Comparison of ENCODE assay signal across 8 cellular contexts in the genomic region with DNA sequence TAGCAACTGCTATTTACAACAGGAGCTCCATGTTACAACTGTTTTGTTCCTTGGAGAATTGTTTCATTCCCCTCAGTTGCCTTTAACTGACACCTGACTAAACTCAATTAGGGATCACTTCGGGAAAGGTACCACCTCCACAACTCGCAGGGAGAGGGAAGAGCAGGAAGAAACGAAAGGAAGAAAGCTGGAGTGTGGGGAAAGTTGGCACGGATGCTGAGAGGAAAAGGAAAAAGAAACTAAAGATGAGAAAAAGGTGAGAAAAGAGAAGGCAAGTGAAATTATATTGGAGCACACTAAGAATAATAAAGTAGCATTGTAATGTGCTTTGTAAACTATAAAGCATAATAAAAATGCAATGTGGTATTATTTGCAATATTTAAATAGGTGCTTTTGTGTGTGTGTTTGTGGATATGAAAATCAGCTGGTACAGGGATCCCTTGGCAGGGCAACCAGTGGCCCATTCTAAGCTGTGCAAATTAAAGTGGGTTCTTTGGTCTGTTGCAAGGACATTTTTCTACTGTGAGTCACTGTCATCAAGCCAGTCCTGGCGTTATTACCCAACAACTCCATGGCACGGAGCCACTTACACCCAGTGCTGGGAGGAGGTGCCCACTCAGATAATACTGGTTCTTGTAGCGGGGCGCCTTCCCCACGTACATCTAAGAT. TPM values are rescaled to one million over a fixed set of nuclear protein-coding genes. Genes with fewer than 3 reads are reported as not detected.
DNase-seq lines count a peak whose midpoint lies in the region; ATAC-seq and TF ChIP-seq lines count a peak whose summit lies in the region.

No MANE protein-coding gene starts in this region.

- no peak overlapping the region for H3K27ac ChIP-seq in A673 (ENCODE audit: low read depth, low read length, poor library complexity, severe bottlenecking)
- peak overlapping the region; percentile 21 for H3K27ac ChIP-seq in cardiac muscle cell

- H3K9me3 Mint-ChIP-seq in WTC11: 0 out of 2 replicates have a peak, but pooled peaks cover 8% of the 10 kb centered on the region

- POLR2A ChIA-PET in A673 (lab: Charles Lee; ENCODE audit: low non-redundant PET) (no interaction called here), WTC11 (lab: Charles Lee) (interaction anchor here (0.6 kb wide), 1 partner anchor 243 kb away, joined by 3 read pairs; no protein-coding TSS in a partner anchor)

- H3K27me3 ChIP-seq in A673 (replicated peaks; ENCODE audit: insufficient read depth, low read depth, low read length, poor library complexity) (no peaks in the 10 kb centered on the region), cardiac muscle cell (no peaks in the 10 kb centered on the region)

- no peaks in the 10 kb centered on the region for H3K9me3 ChIP-seq in A673 (ENCODE audit: low read depth, low read length, poor library complexity, severe bottlenecking)
- no peaks in the 10 kb centered on the region for H3K9me3 ChIP-seq in cardiac muscle cell (ENCODE audit: low read depth)

- H3K27me3 Mint-ChIP-seq in WTC11 (ENCODE audit: low read depth): no peaks in the 10 kb centered on the region

- H3K4me3 Mint-ChIP-seq in WTC11: no peak overlapping the region

- peak overlapping the region; percentile 21; the same call in 1 of the 2 replicates for H3K27ac Mint-ChIP-seq in WTC11

- TF ChIP-seq CTCF in A673 (conservative IDR thresholded peaks at IDR 0.05; ENCODE audit: low read depth, low read length) (no peak), WTC11 (IDR thresholded peaks at IDR 0.05) (no peak), cardiac muscle cell (IDR thresholded peaks at IDR 0.05; ENCODE audit: low read depth, low read length) (no peak)

- DNase-seq in A673 (ENCODE audit: low spot score) (peak; percentile 88), HS-5 (ENCODE audit: low read depth) (peak; percentile 74), WTC11 (ENCODE audit: low spot score) (no peak), cardiac muscle cell (ENCODE audit: low read depth in 1 of 2, low spot score in 1 of 2) (peak in 1 of 2 donors; percentile 96), renal cortical epithelial cell (ENCODE audit: low read depth) (peak; percentile 98), activated gamma-delta T cell (lab: John Stamatoyannopoulos, UW) (no peak)
- no peak for DNase-seq in activated effector memory CD4-positive, alpha-beta T cell treated with Interleukin-2 at 50 U/mL for 16 hours

- H3K4me1 Mint-ChIP-seq in WTC11: peaks cover 15% of the 10 kb centered on the region

- peaks cover 3% of the 10 kb centered on the region; the same call in 1 of the 2 replicates for H3K36me3 Mint-ChIP-seq in WTC11

- H3K36me3 ChIP-seq in A673 (ENCODE audit: insufficient read depth, low read length, poor library complexity, severe bottlenecking) (no peaks in the 10 kb centered on the region), cardiac muscle cell (no peaks in the 10 kb centered on the region)

- CTCF ChIA-PET in A673 (lab: Charles Lee): no interaction called here
- CTCF ChIA-PET in WTC11 (lab: Charles Lee): no interaction called here

- BruUV-seq in A673 (replicated peaks; lab: Mats Ljungman, UMichigan): no TSS peak

- ATAC-seq in WTC11 (no peak), GM18868 (IDR thresholded peaks at IDR 0.05; ENCODE audit: unreplicated experiment) (no peak)

- H3K4me1 ChIP-seq in A673 (ENCODE audit: insufficient read depth, low read length, poor library complexity, severe bottlenecking) (peaks cover 15% of the 10 kb centered on the region), cardiac muscle cell (ENCODE audit: low read depth) (peaks cover 21% of the 10 kb centered on the region)

- H3K4me3 ChIP-seq in A673 (ENCODE audit: low read depth, low read length, poor library complexity, severe bottlenecking) (no peak overlapping the region), cardiac muscle cell (no peak overlapping the region)

- intact Hi-C loops in A673 (cut with micrococcal nuclease; ENCODE audit: unreplicated experiment): no loop called here

TF ChIP-seq in WTC11, 78 proteins besides CTCF, POLR2A, EP300 and RAD21:
- TF ChIP-seq TCF7 (CRISPR knock-in tag; IDR thresholded peaks at IDR 0.05; ENCODE audit: low read depth): no peak
- no peak for TF ChIP-seq TP53 (CRISPR knock-in tag; IDR thresholded peaks at IDR 0.05)
- no peak for TF ChIP-seq EMX1 (CRISPR knock-in tag; IDR thresholded peaks at IDR 0.05)
- no peak for TF ChIP-seq GTF2I (CRISPR knock-in tag; conservative IDR thresholded peaks at IDR 0.05)
- no peak for TF ChIP-seq ZNF263 (CRISPR knock-in tag; IDR thresholded peaks at IDR 0.05; ENCODE audit: low read depth)
- TF ChIP-seq, protein P1, sequence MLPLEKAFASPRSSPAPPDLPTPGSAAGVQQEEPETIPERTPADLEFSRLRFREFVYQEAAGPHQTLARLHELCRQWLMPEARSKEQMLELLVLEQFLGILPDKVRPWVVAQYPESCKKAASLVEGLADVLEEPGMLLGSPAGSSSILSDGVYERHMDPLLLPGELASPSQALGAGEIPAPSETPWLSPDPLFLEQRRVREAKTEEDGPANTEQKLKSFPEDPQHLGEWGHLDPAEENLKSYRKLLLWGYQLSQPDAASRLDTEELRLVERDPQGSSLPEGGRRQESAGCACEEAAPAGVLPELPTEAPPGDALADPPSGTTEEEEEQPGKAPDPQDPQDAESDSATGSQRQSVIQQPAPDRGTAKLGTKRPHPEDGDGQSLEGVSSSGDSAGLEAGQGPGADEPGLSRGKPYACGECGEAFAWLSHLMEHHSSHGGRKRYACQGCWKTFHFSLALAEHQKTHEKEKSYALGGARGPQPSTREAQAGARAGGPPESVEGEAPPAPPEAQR (CRISPR knock-in tag; IDR thresholded peaks at IDR 0.05): no peak
- no peak for TF ChIP-seq CREM (CRISPR knock-in tag; IDR thresholded peaks at IDR 0.05)

RNA-seq across cellular contexts. Expression of a gene that starts 45.9 kb away (rescaled TPM):
- total RNA-seq in A673 (2021) (30.7 and 32.4 TPM in 2 replicates), WTC11 (2021) (20.8 to 25.3 TPM (median 21.3 TPM) in 3 replicates), cardiac muscle cell (35.9 and 47.0 TPM in 2 replicates), renal cortical epithelial cell (22.7 and 186 TPM in 2 replicates)
- 23.2 and 29.6 TPM in 2 replicates for polyA plus RNA-seq in cardiac muscle cell

Comparison
In these comparisons a context has a peak if more than half of its experiments do, and no peak if none do; other contexts are left out.
1. DNase-seq: peak in A673 (single experiment), HS-5 (single experiment) and renal cortical epithelial cell (single experiment); none in WTC11 (single experiment), activated gamma-delta T cell (single experiment) and activated effector memory CD4-positive, alpha-beta T cell treated with Interleukin-2 at 50 U/mL for 16 hours (single experiment).